Comparison of ENCODE assay signal across 8 cellular contexts in the genomic region with DNA sequence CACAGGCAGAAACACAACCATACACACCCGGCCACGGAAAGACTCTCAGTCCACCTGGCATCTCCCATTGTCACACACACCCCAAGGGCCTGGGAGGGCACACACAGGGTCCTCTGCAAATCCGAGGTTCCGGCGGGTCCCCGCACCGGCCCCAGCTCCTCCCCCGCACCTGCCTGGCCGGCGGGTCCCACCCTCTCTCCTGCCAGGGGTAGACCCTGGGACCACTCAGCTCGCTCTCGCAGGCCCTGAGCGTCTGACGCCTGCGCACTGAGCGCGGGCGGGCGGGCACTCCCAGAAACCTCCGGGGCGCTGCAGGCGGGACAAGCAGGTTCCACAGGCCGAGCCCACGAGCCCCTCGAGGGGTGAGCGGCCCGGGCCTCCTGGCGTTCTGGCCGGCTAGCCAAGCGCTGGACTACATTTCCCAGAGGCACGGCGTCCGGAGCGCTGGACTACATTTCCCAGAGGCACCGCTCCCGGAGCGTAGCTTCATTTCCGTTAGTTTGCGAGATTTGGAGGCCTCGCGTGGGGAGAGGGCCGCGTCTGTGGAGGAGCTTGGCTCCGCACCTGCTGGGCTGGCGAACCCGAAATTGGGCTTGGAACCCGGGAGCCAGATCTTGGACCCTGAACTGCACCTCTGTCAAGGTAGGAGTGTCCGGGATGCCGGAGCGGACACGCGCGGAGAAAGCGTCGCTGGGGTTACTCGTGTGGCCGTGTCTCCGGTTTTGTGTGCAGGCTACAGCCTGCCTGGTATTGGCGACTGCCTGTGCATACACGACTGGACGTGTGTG.
DNase-seq lines count a peak whose midpoint lies in the region; ATAC-seq and TF ChIP-seq lines count a peak whose summit lies in the region.

Gene ZNF420 (plus strand): TSS at position 505 of the 788 bp plus-strand sequence. CDS start 10,686 bp downstream, outside the sequence.

- peak; percentile 88 for DNase-seq in AG09319 (ENCODE audit: extremely low read depth, low read depth)
- peak; percentile 93 for DNase-seq in NCI-H446 treated with DMSO at 0.1 percent for 48 hours (lab: John Stamatoyannopoulos, UW)
- peak; percentile 81 for DNase-seq in activated CD4-positive, CD25-positive, alpha-beta regulatory T cell treated with anti-CD3 and anti-CD28 coated beads, Interleukin-2, amount 50 U/mL, for 72 hours
- DNase-seq in cerebellar nuclear complex (lab: John Stamatoyannopoulos, UW): peak; percentile 57 to 99
- DNase-seq in islet precursor cell: peak; percentile 98
- DNase-seq in stimulated activated CD4-positive, alpha-beta T cell treated with anti-CD3 and anti-CD28 coated beads, Interleukin-12 subunit alpha, Interleukin-12 subunit beta, amount 100 ng/mL, for 4 hours: peak; percentile 80

- TF ChIP-seq CTCF in AG09319 (IDR thresholded peaks at IDR 0.05; ENCODE audit: low read depth, low read length): no peak

- peak; percentile 94 for ATAC-seq in GM19025 (IDR thresholded peaks at IDR 0.05; ENCODE audit: low read depth, unreplicated experiment)
- peak; percentile 93 for ATAC-seq in HG03342 (IDR thresholded peaks at IDR 0.05; ENCODE audit: unreplicated experiment)

Comparison
In these comparisons a context has a peak if more than half of its experiments do, and no peak if none do; other contexts are left out.
1. Peak in every context shown above with its lines: DNase-seq and ATAC-seq.